ENCODE assay signal across 22 cellular contexts in genomic region chr3:101068876-101069606, GRCh38.
A peak's percentile ranks its signal among the peaks of the same experiment; 100 is the strongest.
DNase-seq lines count a peak whose midpoint lies in the region; ATAC-seq and TF ChIP-seq lines count a peak whose summit lies in the region.
"Had no signal": no experiment of that assay in that cellular context is flagged by ENCODE, and none has a peak within 500 bp of the region (broad histone marks: within the 10 kb centered on the region; RNA-seq: fewer than 3 reads in every experiment).

No MANE protein-coding gene starts in this region.

- no peak overlapping the region for H3K27ac ChIP-seq in GM23248
- no peak overlapping the region for H3K27ac ChIP-seq in smooth muscle cell (ENCODE audit: low read depth)
- H3K27ac ChIP-seq: body of pancreas, ovary, upper lobe of right lung had no signal

- H3K4me1 ChIP-seq in GM23248 (ENCODE audit: insufficient read depth) (peaks cover 45% of the 10 kb centered on the region), adipocyte (ENCODE audit: control insufficient read depth, insufficient read depth, low read length) (peaks cover 44% of the 10 kb centered on the region), smooth muscle cell (ENCODE audit: low read depth) (peaks cover 8% of the 10 kb centered on the region)
- H3K4me1 ChIP-seq: body of pancreas, colonic mucosa had no signal

- H4K20me1 ChIP-seq in GM23248 (ENCODE audit: insufficient read depth), result no peaks in the 10 kb centered on the region
- H4K20me1 ChIP-seq in smooth muscle cell (ENCODE audit: low read depth), result no peaks in the 10 kb centered on the region

- H3K36me3 ChIP-seq in GM23248 (ENCODE audit: low read depth) (no peaks in the 10 kb centered on the region), adipocyte (ENCODE audit: control insufficient read depth, insufficient read depth, low read length, severe bottlenecking) (no peaks in the 10 kb centered on the region), smooth muscle cell (ENCODE audit: low read depth) (no peaks in the 10 kb centered on the region)
- H3K36me3 ChIP-seq: colonic mucosa, heart left ventricle, ovary, right atrium auricular region, upper lobe of right lung had no signal

- TF ChIP-seq CTCF in fibroblast of mammary gland (conservative IDR thresholded peaks at IDR 0.05; ENCODE audit: control insufficient read depth, insufficient read depth, low read depth, low read length) (no peak), smooth muscle cell (IDR thresholded peaks at IDR 0.05; ENCODE audit: borderline replicate concordance, insufficient read depth, poor library complexity, severe bottlenecking) (no peak)

- no peak for ATAC-seq in HG02678 (IDR thresholded peaks at IDR 0.05; ENCODE audit: unreplicated experiment)
- ATAC-seq: body of pancreas, heart left ventricle, left lobe of liver, natural killer cell, upper lobe of right lung had no signal

- no peaks in the 10 kb centered on the region for H3K79me2 ChIP-seq in GM23248 (ENCODE audit: insufficient read depth)
- H3K79me2 ChIP-seq in smooth muscle cell (ENCODE audit: low read depth), result no peaks in the 10 kb centered on the region

- 0% methylated on average over 1 of the region's 1 CpG for WGBS in GM23248 (ENCODE audit: low coverage in 1 of 2, low lambda C conversion rate in 2 of 2, missing lambda C conversion rate in 2 of 2), 2 experiments
- 94% methylated on average over 1 of the region's 1 CpG for WGBS in smooth muscle cell (ENCODE audit: low lambda C conversion rate)

- H3K4me2 ChIP-seq in GM23248 (ENCODE audit: unreplicated experiment) (no peak overlapping the region), smooth muscle cell (no peak overlapping the region)

- H3K4me3 ChIP-seq in GM23248 (no peak overlapping the region), adipocyte (ENCODE audit: low read length) (no peak overlapping the region), fibroblast of mammary gland (ENCODE audit: control insufficient read depth, low read depth, low read length) (no peak overlapping the region), smooth muscle cell (no peak overlapping the region)
- H3K4me3 ChIP-seq: body of pancreas, colonic mucosa, heart left ventricle, ovary, right atrium auricular region, upper lobe of right lung had no signal

- no peak overlapping the region for H3K9ac ChIP-seq in GM23248
- peak overlapping the region; percentile 49 for H3K9ac ChIP-seq in adipocyte (ENCODE audit: low read length)
- H3K9ac ChIP-seq in smooth muscle cell (ENCODE audit: low read depth), result no peak overlapping the region

- no peak for DNase-seq in GM23248
- peak; percentile 53 for DNase-seq in adipocyte (ENCODE audit: low read depth)
- DNase-seq in fibroblast of mammary gland (ENCODE audit: low read depth), result peak; percentile 31
- DNase-seq in smooth muscle cell (lab: John Stamatoyannopoulos, UW; ENCODE audit: unreplicated experiment), result no peak
- DNase-seq in NCI-H2171 (lab: John Stamatoyannopoulos, UW), result no peak
- no peak for DNase-seq in cerebellar nuclear complex (lab: John Stamatoyannopoulos, UW)
- DNase-seq: activated CD4-positive, alpha-beta T cell treated with anti-CD3 and anti-CD28 coated beads for 4 hours; body of pancreas; CD4-positive, CD25-positive, alpha-beta regulatory T cell; colonic mucosa; DMS153; GF-D8; heart left ventricle; natural killer cell; NCI-H1417 treated with DMSO at 0.1 percent for 48 hours; NCI-H524; ovary; stimulated activated CD4-positive, alpha-beta T cell treated with anti-CD3 and anti-CD28 coated beads, Interleukin-15, amount 100 ng/mL, for 24 hours; upper lobe of right lung had no signal

- H2AFZ ChIP-seq in GM23248 (peak overlapping the region; percentile 65), smooth muscle cell (ENCODE audit: low read depth) (peak overlapping the region; percentile 42)

- H3K27me3 ChIP-seq in GM23248 (replicated peaks; ENCODE audit: insufficient read depth), result no peaks in the 10 kb centered on the region
- no peaks in the 10 kb centered on the region for H3K27me3 ChIP-seq in adipocyte (replicated peaks; ENCODE audit: control insufficient read depth, insufficient read depth, low read length)
- no peaks in the 10 kb centered on the region for H3K27me3 ChIP-seq in smooth muscle cell (ENCODE audit: low read depth)
- H3K27me3 ChIP-seq: body of pancreas, colonic mucosa, heart left ventricle, ovary, right atrium auricular region, upper lobe of right lung had no signal

- in situ Hi-C loops in GM23248 (cut with MboI), result no loop called here

- H3K9me2 ChIP-seq in GM23248 (ENCODE audit: insufficient read depth), result no peaks in the 10 kb centered on the region

- H3K9me3 ChIP-seq in GM23248 (ENCODE audit: low read depth) (no peaks in the 10 kb centered on the region), adipocyte (ENCODE audit: control insufficient read depth, low read length) (no peaks in the 10 kb centered on the region), smooth muscle cell (replicated peaks; ENCODE audit: low read depth) (no peaks in the 10 kb centered on the region)
- H3K9me3 ChIP-seq: body of pancreas, colonic mucosa, heart left ventricle, ovary, right atrium auricular region, upper lobe of right lung had no signal

- H3F3A ChIP-seq in GM23248 (ENCODE audit: insufficient read depth) (peaks cover 24% of the 10 kb centered on the region), smooth muscle cell (ENCODE audit: low read depth) (peaks cover 4% of the 10 kb centered on the region)

Comparison
In these comparisons a context has a peak if more than half of its experiments do, and no peak if none do; other contexts are left out.
1. DNase-seq: peak in adipocyte (single experiment) and fibroblast of mammary gland (single experiment); none in GM23248 (single experiment), smooth muscle cell (single experiment), NCI-H2171 (single experiment) and cerebellar nuclear complex (0 of 2).